21 cellular contexts compared by ENCODE assay signal in genomic region chr11:124864176-124864891, GRCh38. TPM values are rescaled to one million over a fixed set of nuclear protein-coding genes. Genes with fewer than 3 reads are reported as not detected.
DNase-seq lines count a peak whose midpoint lies in the region; ATAC-seq and TF ChIP-seq lines count a peak whose summit lies in the region.
"Had no signal": no experiment of that assay in that cellular context is flagged by ENCODE, and none has a peak within 500 bp of the region (broad histone marks: within the 10 kb centered on the region; RNA-seq: fewer than 3 reads in every experiment).

No MANE protein-coding gene starts in this region.

- H3K9ac ChIP-seq in SK-N-SH (no peak overlapping the region), iPS-15b (ENCODE audit: low read depth, low read length) (no peak overlapping the region)
- H3K9ac ChIP-seq: BLaER1 had no signal

- H3K79me2 ChIP-seq in SK-N-SH (ENCODE audit: insufficient read depth): no peaks in the 10 kb centered on the region

- H3K27ac Mint-ChIP-seq in WTC11 (no peak overlapping the region), T-helper 17 cell (no peak overlapping the region)
- H3K27ac Mint-ChIP-seq: CD4-positive, CD25-positive, alpha-beta regulatory T cell had no signal

- H3K9me3 ChIP-seq in SK-N-SH: no peaks in the 10 kb centered on the region
- no peaks in the 10 kb centered on the region for H3K9me3 ChIP-seq in iPS-15b (ENCODE audit: control insufficient read depth, insufficient read depth, low read length)
- H3K9me3 ChIP-seq in sigmoid colon: no peaks in the 10 kb centered on the region
- H3K9me3 ChIP-seq in T-helper 17 cell (ENCODE audit: control insufficient read depth, low read length, poor library complexity, severe bottlenecking): no peaks in the 10 kb centered on the region
- H3K9me3 ChIP-seq: MG63 had no signal

- H3F3A ChIP-seq in SK-N-SH (replicated peaks; ENCODE audit: insufficient read depth): no peaks in the 10 kb centered on the region

- no peak for ATAC-seq in SK-N-SH treated with all-trans-retinoic acid at 6 μM for 48 hours
- ATAC-seq in WTC11: no peak
- ATAC-seq in T-helper 17 cell: no peak
- ATAC-seq: PC-3 had no signal

- peaks cover 99% of the 10 kb centered on the region for H3K27me3 Mint-ChIP-seq in WTC11 (ENCODE audit: low read depth)
- H3K27me3 Mint-ChIP-seq in T-helper 17 cell: peaks cover 86% of the 10 kb centered on the region

- WGBS in SK-N-SH (ENCODE audit: low lambda C conversion rate): 66% methylated on average over 18 of the region's 18 CpGs
- WGBS in sigmoid colon, 2 donors: 13 to 17% methylated on average over 18 of the region's 18 CpGs

- peaks cover 4 to 31% of the 10 kb centered on the region in 2 experiments; a peak in 1 of 4 replicates for H3K4me1 ChIP-seq in SK-N-SH (ENCODE audit: control insufficient read depth in 1 of 2, insufficient read depth in 2 of 2, low read depth in 1 of 2, low read length in 1 of 2)
- H3K4me1 ChIP-seq in iPS-15b (ENCODE audit: control insufficient read depth, insufficient read depth, low read length): peaks cover 10% of the 10 kb centered on the region
- H3K4me1 ChIP-seq in sigmoid colon: peaks cover 0 to 46% (median 38%) of the 10 kb centered on the region in 4 donors
- H3K4me1 ChIP-seq: BLaER1 had no signal

- POLR2A ChIA-PET in SK-N-SH (lab: Yijun Ruan, JAX): no interaction called here
- POLR2A ChIA-PET in WTC11 (lab: Charles Lee): no interaction called here

- H3K27ac ChIP-seq in SK-N-SH (ENCODE audit: low read depth in 2 of 2, low read length in 1 of 2) (no peak overlapping the region), sigmoid colon (no peak overlapping the region)
- H3K27ac ChIP-seq: 22Rv1, BLaER1 had no signal

- CTCF ChIA-PET in SK-N-SH (lab: Yijun Ruan, JAX): interaction anchor here (0.9 to 7.4 kb wide), 5 partner anchors 25 to 221 kb away, joined by 3 to 220 read pairs (median 36); partner anchors contain the start of genes SIAE and SPA17
- CTCF ChIA-PET in WTC11 (lab: Charles Lee): interaction anchor here (1.9 to 3.3 kb wide), 5 partner anchors 13 to 224 kb away, joined by 7 to 66 read pairs (median 27); no protein-coding TSS in a partner anchor

- H3K4me2 ChIP-seq in SK-N-SH: peak overlapping the region; percentile 92; the same call in 1 of the 2 replicates
- H3K4me2 ChIP-seq: BLaER1 had no signal

- DNase-seq in SK-N-SH (no peak), WTC11 (ENCODE audit: low spot score) (no peak), sigmoid colon (peak; percentile 49), GM13976 (ENCODE audit: low spot score) (no peak), NCI-H2196 (lab: John Stamatoyannopoulos, UW; ENCODE audit: unreplicated experiment) (no peak), T-helper 17 cell (no peak)
- DNase-seq: CD4-positive, CD25-positive, alpha-beta regulatory T cell; DMS79; GF-D8; IMR-90; KG1; MG63; NCI-H2107; NCI-H446; NCI-H774 had no signal

- no peak for TF ChIP-seq EP300 in SK-N-SH (IDR thresholded peaks at IDR 0.05; ENCODE audit: borderline replicate concordance in 1 of 2, low read depth in 1 of 2, low read length in 1 of 2)
- TF ChIP-seq EP300 in sigmoid colon (IDR thresholded peaks at IDR 0.05): no peak

- in situ Hi-C loops in GM13976 (cut with MboI; ENCODE audit: low sequenced_read_pairs, unreplicated experiment): no loop called here

- TF ChIP-seq RAD21 in SK-N-SH (IDR thresholded peaks at IDR 0.05; ENCODE audit: low read length): no peak

- H3K4me3 Mint-ChIP-seq in WTC11: peak overlapping the region; percentile 60
- H3K4me3 Mint-ChIP-seq in T-helper 17 cell: no peak overlapping the region

- H3K9me2 ChIP-seq in SK-N-SH: no peaks in the 10 kb centered on the region

- TF ChIP-seq CTCF in SK-N-SH (IDR thresholded peaks at IDR 0.05) (no peak), WTC11 (IDR thresholded peaks at IDR 0.05) (no peak), sigmoid colon (IDR thresholded peaks at IDR 0.05) (no peak), GM13976 (IDR thresholded peaks at IDR 0.05; ENCODE audit: borderline replicate concordance, control extremely low read depth, extremely low read depth, insufficient read depth, missing control alignments) (no peak)

- intact Hi-C loops in sigmoid colon (cut with DNase I): no loop called here

- H3K36me3 Mint-ChIP-seq in WTC11: no peaks in the 10 kb centered on the region
- H3K36me3 Mint-ChIP-seq in T-helper 17 cell (ENCODE audit: low read depth): peaks cover 8% of the 10 kb centered on the region
- H3K36me3 Mint-ChIP-seq: CD4-positive, CD25-positive, alpha-beta regulatory T cell had no signal

- H3K4me1 Mint-ChIP-seq in WTC11: peaks cover 38% of the 10 kb centered on the region
- H3K4me1 Mint-ChIP-seq in T-helper 17 cell: peaks cover 33% of the 10 kb centered on the region

- no peaks in the 10 kb centered on the region for H4K20me1 ChIP-seq in SK-N-SH (ENCODE audit: insufficient read depth)

- H3K27me3 ChIP-seq in SK-N-SH (ENCODE audit: insufficient read depth) (peaks cover 82% of the 10 kb centered on the region), iPS-15b (ENCODE audit: control insufficient read depth, insufficient read depth, low read length) (peaks cover 99% of the 10 kb centered on the region), sigmoid colon (peaks cover 44 to 99% (median 87%) of the 10 kb centered on the region in 3 donors)

- H3K9me3 Mint-ChIP-seq in WTC11: no peaks in the 10 kb centered on the region

- H3K4me3 ChIP-seq in SK-N-SH (ENCODE audit: low read depth in 2 of 2, low read length in 1 of 2): no peak overlapping the region
- H3K4me3 ChIP-seq in iPS-15b (ENCODE audit: low read depth, low read length): peak overlapping the region; percentile 52
- H3K4me3 ChIP-seq in sigmoid colon: no peak overlapping the region
- H3K4me3 ChIP-seq: BLaER1, MG63 had no signal

- no peak overlapping the region for H2AFZ ChIP-seq in SK-N-SH (ENCODE audit: low read depth)

- H3K36me3 ChIP-seq in SK-N-SH (replicated peaks in 1 of 2; ENCODE audit: control insufficient read depth in 1 of 2, insufficient read depth in 2 of 2, low read length in 1 of 2): no peaks in the 10 kb centered on the region
- no peaks in the 10 kb centered on the region for H3K36me3 ChIP-seq in iPS-15b (ENCODE audit: control insufficient read depth, insufficient read depth, low read length)
- H3K36me3 ChIP-seq in sigmoid colon: no peaks in the 10 kb centered on the region
- H3K36me3 ChIP-seq: BLaER1, MG63 had no signal

- TF ChIP-seq POLR2A in sigmoid colon (IDR thresholded peaks at IDR 0.05): no peak

TF ChIP-seq in SK-N-SH, 30 proteins besides CTCF, POLR2A, EP300 and RAD21 (continues in another document):
- TF ChIP-seq FOSL2 (IDR thresholded peaks at IDR 0.05; ENCODE audit: borderline replicate concordance, low read depth) (no peak), TCF12 (IDR thresholded peaks at IDR 0.05) (no peak)

TF ChIP-seq in SK-N-SH treated with all-trans-retinoic acid at 6 μM for 48 hours, 23 proteins besides CTCF, POLR2A, EP300 and RAD21 (continues in another document):
- no peak for TF ChIP-seq CREB5 (CRISPR knock-in tag; IDR thresholded peaks at IDR 0.05; ENCODE audit: low read depth)
- no peak for TF ChIP-seq ZNF565 (CRISPR knock-in tag; conservative IDR thresholded peaks at IDR 0.05; ENCODE audit: low read depth)
- TF ChIP-seq ISL1 (CRISPR knock-in tag; IDR thresholded peaks at IDR 0.05): no peak
- no peak for TF ChIP-seq ZC3H10 (CRISPR knock-in tag; IDR thresholded peaks at IDR 0.05)

TF ChIP-seq in WTC11, 78 proteins besides CTCF, POLR2A, EP300 and RAD21:
- TF ChIP-seq CREM (CRISPR knock-in tag; IDR thresholded peaks at IDR 0.05) (no peak), FOXJ3 (CRISPR knock-in tag; IDR thresholded peaks at IDR 0.05; ENCODE audit: borderline replicate concordance) (no peak), JAZF1 (CRISPR knock-in tag; IDR thresholded peaks at IDR 0.05) (no peak)

RNA-seq across cellular contexts. Expression of gene ROBO3, which starts 0.9 kb away (rescaled TPM):
- polyA plus RNA-seq in SK-N-SH (2012; rRNA removed) (59.8 and 61.2 TPM in 2 replicates), sigmoid colon (1 to 10 TPM; 1.6 to 7.8 (median 2.4) TPM)
- 14.5 and 21.9 TPM in 2 replicates for polyA plus RNA-seq in SK-N-SH (2012; cell fraction: cytosol; rRNA removed)
- 309 and 336 TPM in 2 replicates for polyA plus RNA-seq in SK-N-SH (2012; cell fraction: nucleus; rRNA removed)
- total RNA-seq in WTC11 (2021) (21.3 to 27.5 TPM (median 25.3 TPM) in 3 replicates), sigmoid colon (10 to 100 TPM in 2 of 4 donors, 1 to 10 TPM in 2; 9.1 to 37.7 (median 10.1) TPM), T-helper 17 cell (10 to 100 TPM; 17.5 to 18.0 TPM)

RNA-seq across cellular contexts. Expression of gene ROBO4, which starts 33.3 kb away (rescaled TPM):
- polyA plus RNA-seq in SK-N-SH (2012; rRNA removed) (0.31 and 0.95 TPM in 2 replicates), sigmoid colon (1 to 10 TPM in 2 of 3 donors, under 1 TPM in 1; 0.46 to 6.2 (median 1.2) TPM)
- 0.13 and 0.45 TPM in 2 replicates for polyA plus RNA-seq in SK-N-SH (2012; cell fraction: cytosol; rRNA removed)
- 1.9 and 2.2 TPM in 2 replicates for polyA plus RNA-seq in SK-N-SH (2012; cell fraction: nucleus; rRNA removed)
- total RNA-seq in WTC11 (2021) (0.07 to 0.13 TPM (median 0.09 TPM) in 3 replicates), sigmoid colon (10 to 100 TPM in 2 of 4 donors, 1 to 10 TPM in 2; 8.1 to 13.8 (median 11.0) TPM), T-helper 17 cell (not detected)

RNA-seq across cellular contexts. Expression of gene HEPN1, which starts 54.7 kb away (rescaled TPM):
- not detected in 2 replicates for polyA plus RNA-seq in SK-N-SH (2012; rRNA removed)
- polyA plus RNA-seq in SK-N-SH (2012; cell fraction: cytosol; rRNA removed): not detected in 2 replicates
- polyA plus RNA-seq in SK-N-SH (2012; cell fraction: nucleus; rRNA removed): not detected in 2 replicates
- not detected in 3 replicates for total RNA-seq in WTC11 (2021)
- total RNA-seq in sigmoid colon: not detected
- under 1 TPM in 1 of 3 donors, not detected in 2; 0.04 TPM for polyA plus RNA-seq in sigmoid colon
- total RNA-seq in T-helper 17 cell: not detected
- total RNA-seq: CD4-positive, CD25-positive, alpha-beta regulatory T cell; IMR-90; PC-3 had no signal
- polyA plus RNA-seq: AG04450; CD4-positive, CD25-positive, alpha-beta regulatory T cell; IMR-90 had no signal
